In the genomic region with DNA sequence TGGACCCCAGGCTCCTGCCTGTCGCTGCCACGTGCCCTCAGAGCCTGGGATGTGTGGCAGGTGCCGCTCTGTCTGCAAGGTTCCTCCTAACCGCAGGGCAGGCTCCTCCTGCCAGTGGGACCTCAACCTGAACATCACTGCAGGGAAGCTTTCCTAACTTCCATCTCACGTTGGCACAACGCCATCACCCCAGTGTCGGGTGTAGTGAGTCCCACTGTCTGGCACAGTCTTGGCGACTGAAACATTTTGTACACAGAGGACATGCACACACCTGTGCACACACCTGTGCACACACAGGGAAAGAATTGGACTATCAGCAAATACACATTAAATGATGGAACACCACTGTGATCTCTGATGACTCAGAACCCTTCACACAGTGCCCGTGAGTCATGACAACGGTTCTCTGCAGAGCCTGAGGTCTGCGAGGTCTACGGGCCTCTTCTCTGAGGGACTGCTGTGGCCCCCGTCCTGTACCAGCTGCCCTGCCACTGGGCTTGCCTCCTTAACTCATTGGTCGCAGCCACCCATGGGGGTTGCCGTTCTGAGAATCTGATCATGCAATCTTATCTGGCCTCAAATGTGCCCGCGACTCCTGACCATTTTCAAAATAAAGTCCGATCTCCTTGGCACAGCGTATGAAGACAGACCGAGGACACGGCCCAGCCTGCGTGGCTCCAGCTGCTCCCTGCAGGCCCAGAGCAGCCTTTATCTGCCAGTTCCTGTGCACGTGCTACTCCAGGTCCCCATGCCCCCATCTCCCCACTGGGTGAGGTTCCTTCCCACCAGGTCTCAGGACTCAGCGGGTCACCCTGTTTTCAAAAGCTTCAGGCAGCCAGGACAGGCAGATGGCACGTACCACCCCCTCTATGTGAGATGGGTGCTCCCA, we compare ENCODE assay signal across 8 cellular contexts. TPM values are rescaled to one million over a fixed set of nuclear protein-coding genes. Genes with fewer than 3 reads are reported as not detected.
DNase-seq lines count a peak whose midpoint lies in the region; ATAC-seq and TF ChIP-seq lines count a peak whose summit lies in the region.

No MANE protein-coding gene starts in this region.

- H3K4me3 ChIP-seq in heart left ventricle: no peak overlapping the region
- no peak overlapping the region for H3K4me3 ChIP-seq in vagina

- H3K27ac ChIP-seq in heart left ventricle: peak overlapping the region in 6 of 12 donors; percentile 31 to 86 (median 59)
- peak overlapping the region; percentile 74 for H3K27ac ChIP-seq in vagina

- H3K9me3 ChIP-seq in heart left ventricle (no peaks in the 10 kb centered on the region), vagina (no peaks in the 10 kb centered on the region)

- intact Hi-C loops in heart left ventricle (cut with DNase I) (loop anchor here in 7 of 10 donors (1.0 to 10.0 kb wide), 6 partner anchors 116 to 220 kb away; no protein-coding TSS in a partner anchor), vagina (cut with DNase I) (loop anchor here (10.0 kb wide), 1 partner anchor 120 kb away; no protein-coding TSS in a partner anchor)

- ATAC-seq in heart left ventricle: peak in 3 of 4 donors; percentile 5 to 55 (median 47)

- TF ChIP-seq CTCF in heart left ventricle (IDR thresholded peaks at IDR 0.05) (no peak), vagina (IDR thresholded peaks at IDR 0.05) (no peak)

- 68 to 79% (median 76%) methylated on average over 18 to 25 of the region's 25 CpGs for WGBS in heart left ventricle, 4 donors

- H3K4me1 ChIP-seq in heart left ventricle (peaks cover 0 to 19% (median 8%) of the 10 kb centered on the region in 12 donors), vagina (peaks cover 21% of the 10 kb centered on the region)

- H3K36me3 ChIP-seq in heart left ventricle (peaks cover 0 to 7% (median 0%) of the 10 kb centered on the region in 9 donors), vagina (no peaks in the 10 kb centered on the region)

- H3K27me3 ChIP-seq in heart left ventricle: no peaks in the 10 kb centered on the region
- H3K27me3 ChIP-seq in vagina: no peaks in the 10 kb centered on the region

- DNase-seq in DMS153 (lab: John Stamatoyannopoulos, UW): peak; percentile 87
- peak; percentile 83 for DNase-seq in MV-4-11 (lab: John Stamatoyannopoulos, UW)
- peak; percentile 77 for DNase-seq in activated CD8-positive, alpha-beta memory T cell treated with anti-CD3 and anti-CD28 coated beads, Interleukin-2, amount 50 U/mL, for 48 hours
- no peak for DNase-seq in heart left ventricle
- DNase-seq in vagina (ENCODE audit: extremely low spot score in 2 of 2): no peak
- DNase-seq in NCI-H2227 (lab: John Stamatoyannopoulos, UW; ENCODE audit: unreplicated experiment): no peak
- no peak for DNase-seq in amygdala (lab: John Stamatoyannopoulos, UW)
- no peak for DNase-seq in GM03348 (ENCODE audit: low spot score)

- no peak for TF ChIP-seq POLR2A in heart left ventricle (IDR thresholded peaks at IDR 0.05)
- no peak for TF ChIP-seq POLR2A in vagina (IDR thresholded peaks at IDR 0.05)

RNA-seq across cellular contexts. Expression of a gene that starts 7.6 kb away (rescaled TPM):
- total RNA-seq in heart left ventricle (10 to 100 TPM in 5 of 9 donors, 1 to 10 TPM in 4; 4.3 to 17.6 (median 10.7) TPM), vagina (26.5 TPM)
- 1 to 10 TPM; 8.7 to 9.5 TPM for polyA plus RNA-seq in heart left ventricle

RNA-seq across cellular contexts. Expression of a gene that starts 23.8 kb away (rescaled TPM):
- total RNA-seq in heart left ventricle (10 to 100 TPM in 5 of 9 donors, 1 to 10 TPM in 4; 6.5 to 56.0 (median 12.9) TPM), vagina (21.1 TPM)
- 10 to 100 TPM in 1 of 2 donors, 1 to 10 TPM in 1; 8.3 to 33.9 TPM for polyA plus RNA-seq in heart left ventricle

Comparison
In these comparisons a context has a peak if more than half of its experiments do, and no peak if none do; other contexts are left out.
1. DNase-seq: peak in DMS153 (single experiment), MV-4-11 (single experiment) and activated CD8-positive, alpha-beta memory T cell treated with anti-CD3 and anti-CD28 coated beads, Interleukin-2, amount 50 U/mL, for 48 hours (single experiment); none in heart left ventricle (0 of 5), vagina (0 of 2), NCI-H2227 (single experiment), amygdala (0 of 56) and GM03348 (single experiment).